ENCODE assay signal across 8 cellular contexts in the genomic region with DNA sequence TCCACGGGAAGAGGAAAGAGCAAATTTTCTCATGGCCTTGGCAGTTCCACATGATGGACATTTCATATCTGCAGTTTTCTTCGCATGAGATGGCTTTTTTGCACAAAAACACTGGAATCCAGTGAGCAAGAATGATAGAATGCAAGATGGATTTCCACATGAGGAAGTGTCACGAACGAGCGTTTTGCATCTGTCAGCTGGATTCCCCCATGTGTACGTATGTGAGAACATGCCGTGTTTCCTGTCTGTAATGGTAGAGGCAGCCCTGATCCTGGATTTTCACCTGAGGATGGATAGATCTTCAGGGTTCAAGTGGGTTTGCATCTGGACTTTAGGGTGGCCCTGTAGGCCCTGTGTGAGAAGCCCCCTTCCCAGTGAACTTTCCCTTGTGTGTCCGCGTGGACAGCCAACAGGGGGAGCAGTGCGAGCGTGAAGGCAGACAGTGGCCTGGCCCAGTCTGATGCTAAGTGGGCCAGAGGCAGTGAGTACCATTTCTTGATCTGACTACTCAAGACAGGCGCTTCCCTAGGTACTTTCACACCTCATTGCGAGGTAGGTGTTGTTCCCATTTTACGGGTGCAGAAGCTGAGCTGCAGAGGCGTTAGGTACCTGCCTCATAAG. TPM values are rescaled to one million over a fixed set of nuclear protein-coding genes. Genes with fewer than 3 reads are reported as not detected.
A peak's percentile ranks its signal among the peaks of the same experiment; 100 is the strongest.
DNase-seq lines count a peak whose midpoint lies in the region; ATAC-seq, FAIRE-seq and TF ChIP-seq lines count a peak whose summit lies in the region.
"Not testable (repeated sequence)": the region's sequence is repeated elsewhere in the genome, so short reads cannot be mapped to it uniquely, and the experiment has no call there.

No MANE protein-coding gene starts in this region.

- not testable (repeated sequence) for H3K36me3 Mint-ChIP-seq in activated T-cell treated with anti-CD3 and anti-CD28 coated beads, Interleukin-2, amount 50 U/mL, for 4 hours (ENCODE audit: insufficient read depth); natural killer cell treated with Interleukin-12 subunit alpha and Interleukin-12 subunit beta and Interleukin-15 and Interleukin-18, amount 100 ng/mL, for 72 hours
- peaks cover 7 to 10% of the 10 kb centered on the region in 2 donors for H3K36me3 Mint-ChIP-seq in stimulated activated naive B cell treated with anti-CD40 and anti-IgM and Interleukin-4, amounts not matched to agents 10 μg/mL and 1 μg/mL and 100 μg/mL, for 72 hours

- H3K27ac Mint-ChIP-seq in natural killer cell treated with Interleukin-12 subunit alpha and Interleukin-12 subunit beta and Interleukin-15 and Interleukin-18, amount 100 ng/mL, for 72 hours: peak overlapping the region; percentile 48 to 79
- H3K27ac Mint-ChIP-seq in stimulated activated naive B cell treated with anti-CD40 and anti-IgM and Interleukin-4, amounts not matched to agents 10 μg/mL and 1 μg/mL and 100 μg/mL, for 72 hours: peak overlapping the region; percentile 75

- WGBS in heart left ventricle, 4 donors: 44 to 56% (median 52%) methylated on average over 11 to 15 of the region's 15 CpGs

- not testable (repeated sequence) for H3K9me3 Mint-ChIP-seq in activated T-cell treated with anti-CD3 and anti-CD28 coated beads, Interleukin-2, amount 50 U/mL, for 4 hours; natural killer cell treated with Interleukin-12 subunit alpha and Interleukin-12 subunit beta and Interleukin-15 and Interleukin-18, amount 100 ng/mL, for 72 hours; stimulated activated naive B cell treated with anti-CD40 and anti-IgM and Interleukin-4, amounts not matched to agents 10 μg/mL and 1 μg/mL and 100 μg/mL, for 72 hours

- H3K9ac ChIP-seq in BLaER1 treated with 17β-estradiol and CSF1 and Interleukin-3, amounts not matched to agents 10 nM and 100 nM: peak overlapping the region in 6 of 11 experiments; percentile 88 to 95 (median 91); a peak in 8 of 22 replicates

- DNase-seq in GM19239 (ENCODE audit: insufficient read length, low spot score); stimulated activated naive B cell treated with anti-CD40 and anti-IgM and Interleukin-4, amounts not matched to agents 10 μg/mL and 1 μg/mL and 100 μg/mL, for 72 hours: not testable (repeated sequence)
- DNase-seq in Peyer's patch: peak; percentile 43 to 64 (median 58)
- peak; percentile 16 for DNase-seq in activated T-cell treated with anti-CD3 and anti-CD28 coated beads, Interleukin-2, amount 50 U/mL, for 4 hours
- peak; percentile 52 for DNase-seq in cerebellar cortex (ENCODE audit: low spot score)
- peak in 3 of 5 donors; percentile 32 to 47 (median 38) for DNase-seq in heart left ventricle
- DNase-seq in natural killer cell treated with Interleukin-12 subunit alpha and Interleukin-12 subunit beta and Interleukin-15 and Interleukin-18, amount 100 ng/mL, for 72 hours (ENCODE audit: low spot score): peak; percentile 49

- peak overlapping the region; percentile 75 to 92 (median 89) for H3K4me2 ChIP-seq in BLaER1 treated with 17β-estradiol and CSF1 and Interleukin-3, amounts not matched to agents 10 nM and 100 nM

- H3K27me3 Mint-ChIP-seq in activated T-cell treated with anti-CD3 and anti-CD28 coated beads, Interleukin-2, amount 50 U/mL, for 4 hours (ENCODE audit: low read depth); natural killer cell treated with Interleukin-12 subunit alpha and Interleukin-12 subunit beta and Interleukin-15 and Interleukin-18, amount 100 ng/mL, for 72 hours; stimulated activated naive B cell treated with anti-CD40 and anti-IgM and Interleukin-4, amounts not matched to agents 10 μg/mL and 1 μg/mL and 100 μg/mL, for 72 hours: not testable (repeated sequence)

- H3K4me1 Mint-ChIP-seq in activated T-cell treated with anti-CD3 and anti-CD28 coated beads, Interleukin-2, amount 50 U/mL, for 4 hours (ENCODE audit: low read depth): peaks cover 47% of the 10 kb centered on the region
- H3K4me1 Mint-ChIP-seq in natural killer cell treated with Interleukin-12 subunit alpha and Interleukin-12 subunit beta and Interleukin-15 and Interleukin-18, amount 100 ng/mL, for 72 hours (ENCODE audit: low read depth in 2 of 2): peaks cover 25 to 28% of the 10 kb centered on the region in 2 donors
- peaks cover 27 to 50% of the 10 kb centered on the region in 2 donors for H3K4me1 Mint-ChIP-seq in stimulated activated naive B cell treated with anti-CD40 and anti-IgM and Interleukin-4, amounts not matched to agents 10 μg/mL and 1 μg/mL and 100 μg/mL, for 72 hours

- peak; percentile 64 for FAIRE-seq in GM19239 (lab: Jason Lieb, UNC)

- not testable (repeated sequence) for H3K27me3 ChIP-seq in BLaER1 treated with 17β-estradiol and CSF1 and Interleukin-3, amounts not matched to agents 10 nM and 100 nM; Peyer's patch; heart left ventricle

- TF ChIP-seq CTCF in Peyer's patch (IDR thresholded peaks at IDR 0.05) (peak in 3 of 6 experiments; percentile 20 to 36 (median 28)), heart left ventricle (IDR thresholded peaks at IDR 0.05) (peak in 11 of 12 donors; percentile 19 to 56 (median 37))

- not testable (repeated sequence) for H3K27ac ChIP-seq in BLaER1 treated with 17β-estradiol and CSF1 and Interleukin-3, amounts not matched to agents 10 nM and 100 nM; heart left ventricle
- H3K27ac ChIP-seq in Peyer's patch: peak overlapping the region in 1 of 4 donors; percentile 66

- H3K4me3 Mint-ChIP-seq in activated T-cell treated with anti-CD3 and anti-CD28 coated beads, Interleukin-2, amount 50 U/mL, for 4 hours: peak overlapping the region; percentile 83
- peak overlapping the region; percentile 83 for H3K4me3 Mint-ChIP-seq in natural killer cell treated with Interleukin-12 subunit alpha and Interleukin-12 subunit beta and Interleukin-15 and Interleukin-18, amount 100 ng/mL, for 72 hours
- H3K4me3 Mint-ChIP-seq in stimulated activated naive B cell treated with anti-CD40 and anti-IgM and Interleukin-4, amounts not matched to agents 10 μg/mL and 1 μg/mL and 100 μg/mL, for 72 hours: peak overlapping the region; percentile 86 to 88

- peaks cover 44 to 66% (median 55%) of the 10 kb centered on the region in 11 experiments for H4K20me1 ChIP-seq in BLaER1 treated with 17β-estradiol and CSF1 and Interleukin-3, amounts not matched to agents 10 nM and 100 nM

- not testable (repeated sequence) for ATAC-seq in activated T-cell treated with anti-CD3 and anti-CD28 coated beads, Interleukin-2, amount 50 U/mL, for 4 hours; heart left ventricle; natural killer cell treated with Interleukin-12 subunit alpha and Interleukin-12 subunit beta and Interleukin-15 and Interleukin-18, amount 100 ng/mL, for 72 hours
- peak in 1 of 2 donors; percentile 28 for ATAC-seq in stimulated activated naive B cell treated with anti-CD40 and anti-IgM and Interleukin-4, amounts not matched to agents 10 μg/mL and 1 μg/mL and 100 μg/mL, for 72 hours (replicated peaks)

- not testable (repeated sequence) for H3K9me3 ChIP-seq in BLaER1 treated with 17β-estradiol and CSF1 and Interleukin-3, amounts not matched to agents 10 nM and 100 nM (replicated peaks in 1 of 11); Peyer's patch; heart left ventricle

- H3K4me3 ChIP-seq in BLaER1 treated with 17β-estradiol and CSF1 and Interleukin-3, amounts not matched to agents 10 nM and 100 nM: peak overlapping the region in 2 of 10 experiments; percentile 85 to 87; a peak in 1 of 20 replicates
- H3K4me3 ChIP-seq in Peyer's patch: peak overlapping the region in 2 of 4 donors; percentile 6 to 62
- peak overlapping the region in 1 of 12 donors; percentile 74 for H3K4me3 ChIP-seq in heart left ventricle

- intact Hi-C loops in heart left ventricle (cut with DNase I): not testable (repeated sequence)

- not testable (repeated sequence) for TF ChIP-seq POLR2A in Peyer's patch (IDR thresholded peaks at IDR 0.05); heart left ventricle (IDR thresholded peaks at IDR 0.05)

- peaks cover 34 to 52% (median 45%) of the 10 kb centered on the region in 10 experiments for H3K4me1 ChIP-seq in BLaER1 treated with 17β-estradiol and CSF1 and Interleukin-3, amounts not matched to agents 10 nM and 100 nM
- H3K4me1 ChIP-seq in Peyer's patch (peaks cover 0 to 41% (median 20%) of the 10 kb centered on the region in 4 donors), heart left ventricle (peaks cover 4 to 49% (median 34%) of the 10 kb centered on the region in 12 donors)

- not testable (repeated sequence) for H3K36me3 ChIP-seq in BLaER1 treated with 17β-estradiol and CSF1 and Interleukin-3, amounts not matched to agents 10 nM and 100 nM; Peyer's patch; heart left ventricle

RNA-seq across cellular contexts. Expression of gene PDPK1, which starts 2.1 kb away (rescaled TPM):
- total RNA-seq in Peyer's patch: 100 to 1,000 TPM in 1 of 4 donors, 10 to 100 TPM in 3; 38.8 to 128 (median 85.1) TPM
- total RNA-seq in activated T-cell treated with anti-CD3 and anti-CD28 coated beads, Interleukin-2, amount 50 U/mL, for 4 hours: 10 to 100 TPM; 47.1 to 55.3 (median 54.3) TPM
- 10 to 100 TPM; 29.1 to 54.1 (median 40.4) TPM for total RNA-seq in heart left ventricle
- 10 to 100 TPM; 12.3 to 32.3 TPM for polyA plus RNA-seq in heart left ventricle
- 10 to 100 TPM; 71.3 to 76.8 TPM for total RNA-seq in natural killer cell treated with Interleukin-12 subunit alpha and Interleukin-12 subunit beta and Interleukin-15 and Interleukin-18, amount 100 ng/mL, for 72 hours

RNA-seq across cellular contexts. Expression of gene CEMP1, which starts 8.7 kb away (rescaled TPM):
- total RNA-seq in Peyer's patch: 10 to 100 TPM in 1 of 4 donors, 1 to 10 TPM in 1, not detected in 2; 9.4 to 11.4 TPM
- total RNA-seq in activated T-cell treated with anti-CD3 and anti-CD28 coated beads, Interleukin-2, amount 50 U/mL, for 4 hours: under 1 TPM; 0.16 to 0.60 (median 0.38) TPM
- total RNA-seq in heart left ventricle: under 1 TPM in 1 of 9 donors, not detected in 8; 0.18 TPM
- polyA plus RNA-seq in heart left ventricle: under 1 TPM; 0.04 to 0.27 TPM
- not detected for total RNA-seq in natural killer cell treated with Interleukin-12 subunit alpha and Interleukin-12 subunit beta and Interleukin-15 and Interleukin-18, amount 100 ng/mL, for 72 hours

RNA-seq across cellular contexts. Expression of gene AMDHD2, which starts 19.8 kb away (rescaled TPM):
- 100 to 1,000 TPM in 1 of 4 donors, 10 to 100 TPM in 3; 56.0 to 173 (median 83.8) TPM for total RNA-seq in Peyer's patch
- total RNA-seq in activated T-cell treated with anti-CD3 and anti-CD28 coated beads, Interleukin-2, amount 50 U/mL, for 4 hours: 10 to 100 TPM; 32.0 to 35.3 (median 35.0) TPM
- total RNA-seq in heart left ventricle: 10 to 100 TPM in 5 of 9 donors, 1 to 10 TPM in 4; 8.9 to 34.0 (median 11.8) TPM
- polyA plus RNA-seq in heart left ventricle: 10 to 100 TPM in 1 of 2 donors, 1 to 10 TPM in 1; 9.4 to 13.2 TPM
- 10 to 100 TPM; 34.1 to 63.9 TPM for total RNA-seq in natural killer cell treated with Interleukin-12 subunit alpha and Interleukin-12 subunit beta and Interleukin-15 and Interleukin-18, amount 100 ng/mL, for 72 hours

RNA-seq across cellular contexts. Expression of gene ATP6V0C, which starts 26.2 kb away (rescaled TPM):
- total RNA-seq in Peyer's patch (100 to 1,000 TPM in 2 of 4 donors, 10 to 100 TPM in 2; 27.2 to 116 (median 101) TPM), heart left ventricle (100 to 1,000 TPM in 7 of 9 donors, 10 to 100 TPM in 2; 61.6 to 209 (median 129) TPM)
- 100 to 1,000 TPM; 184 to 198 (median 188) TPM for total RNA-seq in activated T-cell treated with anti-CD3 and anti-CD28 coated beads, Interleukin-2, amount 50 U/mL, for 4 hours
- polyA plus RNA-seq in heart left ventricle: 100 to 1,000 TPM; 132 to 232 TPM
- 100 to 1,000 TPM; 103 to 146 TPM for total RNA-seq in natural killer cell treated with Interleukin-12 subunit alpha and Interleukin-12 subunit beta and Interleukin-15 and Interleukin-18, amount 100 ng/mL, for 72 hours
